Comparison of ENCODE assay signal across 22 cellular contexts in genomic region chr6:17527076-17527475, GRCh38.
A peak's percentile ranks its signal among the peaks of the same experiment; 100 is the strongest.
DNase-seq lines count a peak whose midpoint lies in the region; ATAC-seq and TF ChIP-seq lines count a peak whose summit lies in the region.
"Had no signal": no experiment of that assay in that cellular context is flagged by ENCODE, and none has a peak within 500 bp of the region (broad histone marks: within the 10 kb centered on the region; RNA-seq: fewer than 3 reads in every experiment).

No MANE protein-coding gene starts in this region.

- H3K27me3 Mint-ChIP-seq in activated CD4-positive, alpha-beta T cell treated with anti-CD3 and anti-CD28 coated beads for 36 hours, result peaks cover 19% of the 10 kb centered on the region

- POLR2A ChIA-PET in activated CD4-positive, alpha-beta T cell treated with anti-CD3 and anti-CD28 coated beads for 36 hours (lab: Charles Lee), result no interaction called here

- H3K4me3 ChIP-seq in lower lobe of right lung, result no peak overlapping the region
- H3K4me3 ChIP-seq: BLaER1, GM12878 had no signal

- CTCF ChIA-PET in activated CD4-positive, alpha-beta T cell treated with anti-CD3 and anti-CD28 coated beads for 36 hours (lab: Charles Lee), result interaction anchor here (0.7 kb wide), 1 partner anchor 293 kb away, joined by 5 read pairs; no protein-coding TSS in a partner anchor

- H3K27ac Mint-ChIP-seq in activated CD4-positive, alpha-beta T cell treated with anti-CD3 and anti-CD28 coated beads for 36 hours, result no peak overlapping the region
- H3K27ac Mint-ChIP-seq: CD14-positive monocyte; CD4-positive, alpha-beta memory T cell; IgD-negative memory B cell had no signal

- H3K4me1 Mint-ChIP-seq in activated CD4-positive, alpha-beta T cell treated with anti-CD3 and anti-CD28 coated beads for 36 hours, result no peaks in the 10 kb centered on the region
- H3K4me1 Mint-ChIP-seq: CD14-positive monocyte; CD4-positive, alpha-beta memory T cell had no signal

- H3K36me3 Mint-ChIP-seq in activated CD4-positive, alpha-beta T cell treated with anti-CD3 and anti-CD28 coated beads for 36 hours (ENCODE audit: low read depth), result no peaks in the 10 kb centered on the region
- H3K36me3 Mint-ChIP-seq: CD14-positive monocyte; CD4-positive, alpha-beta memory T cell; IgD-negative memory B cell had no signal

- peaks cover 2% of the 10 kb centered on the region for H3K9me3 Mint-ChIP-seq in activated CD4-positive, alpha-beta T cell treated with anti-CD3 and anti-CD28 coated beads for 36 hours (ENCODE audit: low read depth)

- no peaks in the 10 kb centered on the region for H3K4me1 ChIP-seq in lower lobe of right lung

- H3K27me3 ChIP-seq in lower lobe of right lung (ENCODE audit: low read depth), result no peaks in the 10 kb centered on the region
- H3K27me3 ChIP-seq: BLaER1 had no signal

- no peaks in the 10 kb centered on the region for H3K9me3 ChIP-seq in lower lobe of right lung

- DNase-seq in AG08395 (ENCODE audit: low spot score) (peak; percentile 50), EH (ENCODE audit: low read depth) (peak; percentile 38), fibroblast of gingiva (ENCODE audit: low read depth) (peak; percentile 3), COLO829 (ENCODE audit: low spot score) (no peak), inferior parietal cortex (ENCODE audit: extremely low spot score) (no peak), lower lobe of right lung (no peak)
- DNase-seq in activated CD4-positive, alpha-beta T cell treated with anti-CD3 and anti-CD28 coated beads for 36 hours, result no peak
- DNase-seq: 8988T; AML-193; Calu3; CD4-positive, alpha-beta memory T cell; DMS79 treated with DMSO at 0.1 percent for 48 hours; EL; GOT3; H7; KBM-7 had no signal

- no peak overlapping the region for H3K4me3 Mint-ChIP-seq in activated CD4-positive, alpha-beta T cell treated with anti-CD3 and anti-CD28 coated beads for 36 hours
- H3K4me3 Mint-ChIP-seq: CD14-positive monocyte; CD4-positive, alpha-beta memory T cell; IgD-negative memory B cell had no signal

- TF ChIP-seq CTCF in lower lobe of right lung (IDR thresholded peaks at IDR 0.05), result no peak

- no peak overlapping the region for H3K27ac ChIP-seq in lower lobe of right lung
- H3K27ac ChIP-seq: BLaER1 had no signal

- ATAC-seq in SK-N-SH treated with all-trans-retinoic acid at 6 μM for 48 hours (peak; percentile 44; the same call in 1 of the 3 replicates), lower lobe of right lung (no peak)
- ATAC-seq in activated CD4-positive, alpha-beta T cell treated with anti-CD3 and anti-CD28 coated beads for 36 hours, result no peak
- ATAC-seq: GM12878, HepG2 had no signal

- intact Hi-C loops in lower lobe of right lung (cut with DNase I), result no loop called here
- intact Hi-C loops in activated CD4-positive, alpha-beta T cell treated with anti-CD3 and anti-CD28 coated beads for 36 hours (cut with DNase I, micrococcal nuclease), result no loop called here

- H3K36me3 ChIP-seq in lower lobe of right lung, result no peaks in the 10 kb centered on the region
- H3K36me3 ChIP-seq: BLaER1 had no signal

TF ChIP-seq in SK-N-SH treated with all-trans-retinoic acid at 6 μM for 48 hours, 23 proteins besides CTCF, POLR2A, EP300 and RAD21:
- TF ChIP-seq ESRRG (CRISPR knock-in tag; IDR thresholded peaks at IDR 0.05) (no peak), ZC3H10 (CRISPR knock-in tag; IDR thresholded peaks at IDR 0.05) (no peak), RARB (CRISPR knock-in tag; IDR thresholded peaks at IDR 0.05) (no peak), OSR1 (CRISPR knock-in tag; IDR thresholded peaks at IDR 0.05) (no peak), TCF4 (CRISPR knock-in tag; IDR thresholded peaks at IDR 0.05; ENCODE audit: borderline replicate concordance) (0 out of 2 replicates have a peak, but pooled peaks have one; percentile 15)

Comparison
In these comparisons a context has a peak if more than half of its experiments do, and no peak if none do; other contexts are left out.
1. DNase-seq: peak in AG08395 (single experiment), EH (single experiment) and fibroblast of gingiva (single experiment); none in COLO829 (single experiment), inferior parietal cortex (single experiment), lower lobe of right lung (single experiment) and activated CD4-positive, alpha-beta T cell treated with anti-CD3 and anti-CD28 coated beads for 36 hours (single experiment).